ENCODE assay signal across 8 cellular contexts in genomic region chr20:380763-381580, GRCh38. TPM values are rescaled to one million over a fixed set of nuclear protein-coding genes. Genes with fewer than 3 reads are reported as not detected.
A peak's percentile ranks its signal among the peaks of the same experiment; 100 is the strongest.
DNase-seq lines count a peak whose midpoint lies in the region; FAIRE-seq and TF ChIP-seq lines count a peak whose summit lies in the region.

No MANE protein-coding gene starts in this region.

- dilution Hi-C loops in keratinocyte (cut with MboI; ENCODE audit: extremely low pct_ligation_motif_present, low sequenced_read_pairs): no loop called here

- H2AFZ ChIP-seq in MM.1S (ENCODE audit: low read length): peak overlapping the region; percentile 89
- H2AFZ ChIP-seq in keratinocyte (ENCODE audit: control insufficient read depth, low read length): peak overlapping the region; percentile 5

- peak overlapping the region; percentile 66; the same call in 1 of the 2 replicates for H3K4me2 ChIP-seq in MM.1S (ENCODE audit: low read depth, low read length)
- peak overlapping the region; percentile 45 for H3K4me2 ChIP-seq in keratinocyte (ENCODE audit: control insufficient read depth, extremely low read depth, insufficient read depth, low read depth, low read length)

- H3K4me1 ChIP-seq in MM.1S (ENCODE audit: low read length) (peaks cover 13% of the 10 kb centered on the region), breast epithelium (no peaks in the 10 kb centered on the region), keratinocyte (ENCODE audit: control insufficient read depth, extremely low read depth, insufficient read depth, low read length) (peaks cover 35% of the 10 kb centered on the region)

- H3K27ac ChIP-seq in MM.1S (ENCODE audit: low read length): peak overlapping the region; percentile 66
- peak overlapping the region; percentile 74 to 91 for H3K27ac ChIP-seq in breast epithelium
- H3K27ac ChIP-seq in keratinocyte (ENCODE audit: control insufficient read depth, insufficient read depth, low read length): peak overlapping the region; percentile 83

- H3K9me1 ChIP-seq in keratinocyte (ENCODE audit: control insufficient read depth, extremely low read depth, insufficient read depth, low read length): no peaks in the 10 kb centered on the region

- DNase-seq in H4 (ENCODE audit: low spot score) (peak; percentile 51), MM.1S (peak; percentile 69), UCSD-AML1 (lab: John Stamatoyannopoulos, UW; ENCODE audit: unreplicated experiment) (peak; percentile 87), breast epithelium (ENCODE audit: low spot score in 2 of 2) (no peak), keratinocyte (ENCODE audit: low read depth, low spot score) (no peak), D721Med (ENCODE audit: insufficient read length, low spot score) (no peak)
- DNase-seq in stimulated activated CD4-positive, alpha-beta T cell treated with anti-CD3 and anti-CD28 coated beads, Interleukin-2, amount 100 ng/mL, for 4 hours (ENCODE audit: low read depth): peak; percentile 38

- intact Hi-C loops in breast epithelium (cut with DNase I; ENCODE audit: low total_unique reads): no loop called here

- peaks cover 12% of the 10 kb centered on the region; the same call in 1 of the 2 replicates for H3F3A ChIP-seq in MM.1S (ENCODE audit: insufficient read depth, low read length)

- H3K9ac ChIP-seq in MM.1S (ENCODE audit: low read length) (peak overlapping the region; percentile 85), keratinocyte (ENCODE audit: control insufficient read depth, extremely low read depth, insufficient read depth, low read length) (peak overlapping the region; percentile 92)

- peak; percentile 61 for FAIRE-seq in keratinocyte (lab: Jason Lieb, UNC)
- FAIRE-seq in D721Med (lab: Jason Lieb, UNC): no peak

- H3K4me3 ChIP-seq in MM.1S (ENCODE audit: low read length): peak overlapping the region; percentile 91
- peak overlapping the region; percentile 66 to 92 (median 82) for H3K4me3 ChIP-seq in breast epithelium
- H3K4me3 ChIP-seq in keratinocyte (ENCODE audit: control insufficient read depth in 2 of 3, extremely low read depth in 1 of 3, insufficient read depth in 2 of 3, low read depth in 1 of 3, low read length in 3 of 3): peak overlapping the region; percentile 66 to 88 (median 79)

- H3K79me2 ChIP-seq in MM.1S (ENCODE audit: low read length): peaks cover 43% of the 10 kb centered on the region
- peaks cover 44% of the 10 kb centered on the region for H3K79me2 ChIP-seq in keratinocyte (ENCODE audit: control insufficient read depth, insufficient read depth, low read length)

- H4K20me1 ChIP-seq in MM.1S (ENCODE audit: insufficient read depth, low read length): peaks cover 11% of the 10 kb centered on the region; the same call in 1 of the 2 replicates
- H4K20me1 ChIP-seq in keratinocyte (ENCODE audit: control insufficient read depth, extremely low read depth, insufficient read depth, low read length): peaks cover 7% of the 10 kb centered on the region

- TF ChIP-seq POLR2A in breast epithelium (IDR thresholded peaks at IDR 0.05): no peak

- TF ChIP-seq CTCF in GM12873 (IDR thresholded peaks at IDR 0.05; ENCODE audit: insufficient read depth, low read depth, low read length, missing control alignments) (peak; percentile 24), MM.1S (IDR thresholded peaks at IDR 0.05; ENCODE audit: low read length) (no peak), breast epithelium (IDR thresholded peaks at IDR 0.05) (no peak), keratinocyte (optimal IDR thresholded peaks at IDR 0.05 in 1 of 3, IDR thresholded peaks at IDR 0.05 in 1 of 3, conservative IDR thresholded peaks at IDR 0.05 in 1 of 3; ENCODE audit: extremely low read depth in 1 of 3, insufficient read depth in 2 of 3, low read length in 3 of 3) (no peak), D721Med (IDR thresholded peaks at IDR 0.05; ENCODE audit: insufficient read depth, missing control alignments) (no peak)

- no peaks in the 10 kb centered on the region for H3K27me3 ChIP-seq in MM.1S (replicated peaks; ENCODE audit: insufficient read depth, low read length)
- no peaks in the 10 kb centered on the region for H3K27me3 ChIP-seq in breast epithelium
- H3K27me3 ChIP-seq in keratinocyte (ENCODE audit: control insufficient read depth, extremely low read depth, insufficient read depth, low read length): no peaks in the 10 kb centered on the region

- no peaks in the 10 kb centered on the region for H3K9me2 ChIP-seq in MM.1S (replicated peaks; ENCODE audit: insufficient read depth, low read length)

- H3K36me3 ChIP-seq in MM.1S (replicated peaks; ENCODE audit: insufficient read depth, low read length): no peaks in the 10 kb centered on the region
- H3K36me3 ChIP-seq in breast epithelium: no peaks in the 10 kb centered on the region
- H3K36me3 ChIP-seq in keratinocyte (ENCODE audit: control insufficient read depth in 2 of 2, extremely low read depth in 1 of 2, insufficient read depth in 2 of 2, low read length in 2 of 2): peaks cover 8 to 27% of the 10 kb centered on the region in 2 experiments

- H3K9me3 ChIP-seq in MM.1S (replicated peaks; ENCODE audit: insufficient read depth, low read length): no peaks in the 10 kb centered on the region
- H3K9me3 ChIP-seq in breast epithelium: no peaks in the 10 kb centered on the region
- no peaks in the 10 kb centered on the region for H3K9me3 ChIP-seq in keratinocyte (ENCODE audit: control insufficient read depth, low read depth, low read length)

RNA-seq across cellular contexts. Expression of gene TRIB3, which starts 0.4 kb away (rescaled TPM):
- 69.2 and 99.3 TPM in 2 replicates for total RNA-seq in H4 (2014; rRNA removed; shearing (Covaris generic))
- total RNA-seq in breast epithelium: 10 to 100 TPM in 2 of 3 donors, 1 to 10 TPM in 1; 4.5 to 18.0 (median 14.5) TPM
- polyA plus RNA-seq in keratinocyte: 52.6 to 68.4 TPM (median 57.6 TPM) in 3 replicates
- polyA plus RNA-seq in keratinocyte (2011; ENCODE audit: low read depth): 13.0 TPM
- 55.6 and 70.2 TPM in 2 replicates for polyA plus RNA-seq in keratinocyte (2011; cell fraction: cytosol; rRNA removed)
- 36.6 and 44.0 TPM in 2 replicates for polyA plus RNA-seq in keratinocyte (2011; cell fraction: nucleus; rRNA removed)
- polyA plus RNA-seq in keratinocyte (2012; ENCODE audit: low replicate concordance): 56.1 and 108 TPM in 2 replicates
- 52.9 to 56.4 TPM (median 53.6 TPM) in 3 replicates for polyA minus RNA-seq in keratinocyte
- polyA minus RNA-seq in keratinocyte (2011; cell fraction: cytosol; rRNA and poly(A)+ RNA removed): 103 TPM
- 29.4 and 35.6 TPM in 2 replicates for polyA minus RNA-seq in keratinocyte (2011; cell fraction: nucleus; rRNA and poly(A)+ RNA removed)

RNA-seq across cellular contexts. Expression of gene RBCK1, which starts 27.1 kb away (rescaled TPM):
- 91.7 and 95.5 TPM in 2 replicates for total RNA-seq in H4 (2014; rRNA removed; shearing (Covaris generic))
- 10 to 100 TPM; 61.3 to 69.5 (median 66.2) TPM for total RNA-seq in breast epithelium
- 83.3 to 136 TPM (median 129 TPM) in 3 replicates for polyA plus RNA-seq in keratinocyte
- polyA plus RNA-seq in keratinocyte (2011; ENCODE audit: low read depth): 104 TPM
- 94.2 and 135 TPM in 2 replicates for polyA plus RNA-seq in keratinocyte (2011; cell fraction: cytosol; rRNA removed)
- polyA plus RNA-seq in keratinocyte (2011; cell fraction: nucleus; rRNA removed): 162 and 239 TPM in 2 replicates
- polyA plus RNA-seq in keratinocyte (2012; ENCODE audit: low replicate concordance): 131 and 169 TPM in 2 replicates
- polyA minus RNA-seq in keratinocyte: 70.6 to 145 TPM (median 76.0 TPM) in 3 replicates
- polyA minus RNA-seq in keratinocyte (2011; cell fraction: cytosol; rRNA and poly(A)+ RNA removed): 137 TPM
- 72.8 and 74.5 TPM in 2 replicates for polyA minus RNA-seq in keratinocyte (2011; cell fraction: nucleus; rRNA and poly(A)+ RNA removed)

RNA-seq across cellular contexts. Expression of gene NRSN2, which starts 34.1 kb away (rescaled TPM):
- 69.6 and 72.8 TPM in 2 replicates for total RNA-seq in H4 (2014; rRNA removed; shearing (Covaris generic))
- 10 to 100 TPM in 2 of 3 donors, 1 to 10 TPM in 1; 9.4 to 22.3 (median 21.8) TPM for total RNA-seq in breast epithelium
- polyA plus RNA-seq in keratinocyte: 10.4 to 29.0 TPM (median 14.0 TPM) in 3 replicates
- polyA plus RNA-seq in keratinocyte (2011; ENCODE audit: low read depth): 2.3 TPM
- polyA plus RNA-seq in keratinocyte (2011; cell fraction: cytosol; rRNA removed): 12.5 and 32.8 TPM in 2 replicates
- polyA plus RNA-seq in keratinocyte (2011; cell fraction: nucleus; rRNA removed): 15.1 and 26.5 TPM in 2 replicates
- 10.6 and 21.1 TPM in 2 replicates for polyA plus RNA-seq in keratinocyte (2012; ENCODE audit: low replicate concordance)
- polyA minus RNA-seq in keratinocyte: 8.4 to 20.7 TPM (median 11.2 TPM) in 3 replicates
- polyA minus RNA-seq in keratinocyte (2011; cell fraction: cytosol; rRNA and poly(A)+ RNA removed): 18.6 TPM
- 9.5 and 10.2 TPM in 2 replicates for polyA minus RNA-seq in keratinocyte (2011; cell fraction: nucleus; rRNA and poly(A)+ RNA removed)

RNA-seq across cellular contexts. Expression of gene SOX12, which starts 55.6 kb away (rescaled TPM):
- 1.9 and 2.2 TPM in 2 replicates for total RNA-seq in H4 (2014; rRNA removed; shearing (Covaris generic))
- total RNA-seq in breast epithelium: 1 to 10 TPM; 1.1 to 3.7 (median 3.3) TPM
- 1.4 to 3.5 TPM (median 1.9 TPM) in 3 replicates for polyA plus RNA-seq in keratinocyte
- polyA plus RNA-seq in keratinocyte (2011; ENCODE audit: low read depth): 0.54 TPM
- polyA plus RNA-seq in keratinocyte (2011; cell fraction: cytosol; rRNA removed): 1.7 and 3.5 TPM in 2 replicates
- 5.4 and 7.0 TPM in 2 replicates for polyA plus RNA-seq in keratinocyte (2011; cell fraction: nucleus; rRNA removed)
- 3.0 and 8.8 TPM in 2 replicates for polyA plus RNA-seq in keratinocyte (2012; ENCODE audit: low replicate concordance)
- polyA minus RNA-seq in keratinocyte: 1.2 to 4.6 TPM (median 1.3 TPM) in 3 replicates
- 4.6 TPM for polyA minus RNA-seq in keratinocyte (2011; cell fraction: cytosol; rRNA and poly(A)+ RNA removed)
- 1.7 and 2.2 TPM in 2 replicates for polyA minus RNA-seq in keratinocyte (2011; cell fraction: nucleus; rRNA and poly(A)+ RNA removed)

Comparison
In these comparisons a context has a peak if more than half of its experiments do, and no peak if none do; other contexts are left out.
1. DNase-seq: peak in H4 (single experiment), MM.1S (single experiment), UCSD-AML1 (single experiment) and stimulated activated CD4-positive, alpha-beta T cell treated with anti-CD3 and anti-CD28 coated beads, Interleukin-2, amount 100 ng/mL, for 4 hours (single experiment); none in breast epithelium (0 of 2), keratinocyte (single experiment) and D721Med (single experiment).
2. Peak in every context shown above with its lines, with median percentiles within 50 percentile points of each other: H3K27ac ChIP-seq and H3K4me3 ChIP-seq.